Comparison of ENCODE assay signal across 12 cellular contexts in the genomic region with DNA sequence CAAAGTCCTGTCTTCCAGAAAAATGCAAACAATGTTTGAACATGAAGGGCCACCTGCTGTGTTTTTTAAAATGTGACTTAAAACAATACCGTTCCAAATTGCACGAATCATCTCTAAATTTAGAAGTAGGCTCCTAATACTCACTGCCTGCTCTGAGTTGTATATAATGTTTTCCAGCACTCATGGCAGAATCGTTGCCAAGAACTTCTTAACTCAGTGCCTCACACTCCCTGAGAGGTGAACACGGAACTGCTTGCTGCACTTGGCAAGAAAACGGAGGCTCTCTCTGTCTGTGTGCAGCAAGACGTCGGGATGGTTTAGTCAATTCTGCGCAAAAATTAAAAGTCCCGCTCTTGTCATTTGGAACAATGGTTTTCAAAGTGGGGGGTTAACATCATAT.
"Had no signal": no experiment of that assay in that cellular context is flagged by ENCODE, and none has a peak within 500 bp of the region (broad histone marks: within the 10 kb centered on the region; RNA-seq: fewer than 3 reads in every experiment).

No MANE protein-coding gene starts in this region.

- H3K36me3 Mint-ChIP-seq: activated naive CD4-positive, alpha-beta T cell treated with anti-CD3 and anti-CD28 coated beads, Interleukin-2, amount 10 ng/mL, durations not matched to agents 7 days and 5 days; natural killer cell treated with Interleukin-12 subunit alpha and Interleukin-12 subunit beta and Interleukin-15 and Interleukin-18, amount 100 ng/mL, for 72 hours had no signal

- DNase-seq: activated CD4-positive, alpha-beta T cell treated with anti-CD3 and anti-CD28 coated beads, Interleukin-2, amount 10 ng/mL, durations not matched to agents 7 days and 5 days; activated CD4-positive, CD25-positive, alpha-beta regulatory T cell; activated naive CD4-positive, alpha-beta T cell treated with anti-CD3 and anti-CD28 coated beads, Interleukin-2, amount 10 ng/mL, durations not matched to agents 7 days and 5 days; activated T-cell treated with anti-CD3 and anti-CD28 coated beads for 4 hours; gastrocnemius medialis; stimulated activated CD4-positive, alpha-beta T cell treated with anti-CD3 and anti-CD28 coated beads, Interleukin-12 subunit alpha, Interleukin-12 subunit beta, amount 100 ng/mL, for 4 hours; stimulated activated naive CD4-positive, alpha-beta T cell treated with Interleukin-2 at 50 U/mL for 16 hours; testis had no signal

- H3K4me1 ChIP-seq: breast epithelium, gastrocnemius medialis, prostate gland, testis had no signal

- H3K36me3 ChIP-seq: breast epithelium, gastrocnemius medialis, prostate gland had no signal

- H3K27me3 ChIP-seq: breast epithelium, gastrocnemius medialis, testis had no signal

- H3K4me3 ChIP-seq: breast epithelium, gastrocnemius medialis, prostate gland, testis had no signal

- ATAC-seq: gastrocnemius medialis; natural killer cell treated with Interleukin-12 subunit alpha and Interleukin-12 subunit beta and Interleukin-15 and Interleukin-18, amount 100 ng/mL, for 72 hours had no signal

- H3K4me3 Mint-ChIP-seq: activated CD4-positive, alpha-beta T cell treated with anti-CD3 and anti-CD28 coated beads, Interleukin-2, amount 10 ng/mL, durations not matched to agents 7 days and 5 days; activated naive CD4-positive, alpha-beta T cell treated with anti-CD3 and anti-CD28 coated beads, Interleukin-2, amount 10 ng/mL, durations not matched to agents 7 days and 5 days; natural killer cell treated with Interleukin-12 subunit alpha and Interleukin-12 subunit beta and Interleukin-15 and Interleukin-18, amount 100 ng/mL, for 72 hours had no signal

- H3K27me3 Mint-ChIP-seq: activated CD4-positive, alpha-beta T cell treated with anti-CD3 and anti-CD28 coated beads, Interleukin-2, amount 10 ng/mL, durations not matched to agents 7 days and 5 days; activated naive CD4-positive, alpha-beta T cell treated with anti-CD3 and anti-CD28 coated beads, Interleukin-2, amount 10 ng/mL, durations not matched to agents 7 days and 5 days; natural killer cell treated with Interleukin-12 subunit alpha and Interleukin-12 subunit beta and Interleukin-15 and Interleukin-18, amount 100 ng/mL, for 72 hours had no signal

- H3K4me1 Mint-ChIP-seq: activated CD4-positive, alpha-beta T cell treated with anti-CD3 and anti-CD28 coated beads, Interleukin-2, amount 10 ng/mL, durations not matched to agents 7 days and 5 days; activated naive CD4-positive, alpha-beta T cell treated with anti-CD3 and anti-CD28 coated beads, Interleukin-2, amount 10 ng/mL, durations not matched to agents 7 days and 5 days had no signal

- H3K27ac Mint-ChIP-seq: activated CD4-positive, alpha-beta T cell treated with anti-CD3 and anti-CD28 coated beads, Interleukin-2, amount 10 ng/mL, durations not matched to agents 7 days and 5 days; activated naive CD4-positive, alpha-beta T cell treated with anti-CD3 and anti-CD28 coated beads, Interleukin-2, amount 10 ng/mL, durations not matched to agents 7 days and 5 days; activated T-helper 2 cell treated with anti-CD3 and anti-CD28 coated beads, Interferon-gamma antibody, Interleukin-2, Interleukin-4, amounts not matched to agents 10 μg/mL and 5 μg/mL and 100 μg/mL, durations not matched to agents 14 hours and 24 hours and 36 hours; natural killer cell treated with Interleukin-12 subunit alpha and Interleukin-12 subunit beta and Interleukin-15 and Interleukin-18, amount 100 ng/mL, for 72 hours had no signal

- H3K27ac ChIP-seq: breast epithelium, gastrocnemius medialis, prostate gland, testis had no signal

- H3K9me3 ChIP-seq: breast epithelium, gastrocnemius medialis, prostate gland, testis had no signal
